22 cellular contexts compared by ENCODE assay signal in genomic region chr6:81570673-81571072, GRCh38.
DNase-seq lines count a peak whose midpoint lies in the region; ATAC-seq and TF ChIP-seq lines count a peak whose summit lies in the region.
"Had no signal": no experiment of that assay in that cellular context is flagged by ENCODE, and none has a peak within 500 bp of the region (broad histone marks: within the 10 kb centered on the region; RNA-seq: fewer than 3 reads in every experiment).

No MANE protein-coding gene starts in this region.

- DNase-seq in Right ventricle myocardium superior (no peak), left ventricle myocardium inferior (no peak), left ventricle myocardium superior (no peak), uterus (no peak), SW480 (ENCODE audit: low spot score) (no peak)
- DNase-seq: 8988T; ACHN; AML-193; BE2C; CD4-positive, alpha-beta T cell; CD8-positive, alpha-beta memory T cell; DMS 273 treated with DMSO at 0.1 percent for 48 hours; DMS79; EL; GDM1; H9 had no signal

- TF ChIP-seq POLR2A in uterus (IDR thresholded peaks at IDR 0.05), result no peak

- ATAC-seq in Right ventricle myocardium superior (ENCODE audit: poor library complexity) (peak; percentile 72), left ventricle myocardium superior (peak; percentile 79), GM21576 (IDR thresholded peaks at IDR 0.05; ENCODE audit: unreplicated experiment) (no peak)
- ATAC-seq: A549, GM12878, GM23338, HCT116 had no signal

- H3K36me3 ChIP-seq in left ventricle myocardium inferior, result no peaks in the 10 kb centered on the region
- H3K36me3 ChIP-seq in uterus, result no peaks in the 10 kb centered on the region
- H3K36me3 ChIP-seq: BE2C; BLaER1 treated with 17β-estradiol and CSF1 and Interleukin-3, amounts not matched to agents 10 nM and 100 nM had no signal

- H3K27ac ChIP-seq in left ventricle myocardium inferior (replicated peaks) (no peak overlapping the region), uterus (peak overlapping the region; percentile 39 to 63)
- H3K27ac ChIP-seq: A549; BLaER1 treated with 17β-estradiol and CSF1 and Interleukin-3, amounts not matched to agents 10 nM and 100 nM had no signal

- H3K4me1 ChIP-seq in left ventricle myocardium inferior, result peaks cover 30% of the 10 kb centered on the region
- no peaks in the 10 kb centered on the region for H3K4me1 ChIP-seq in uterus
- H3K4me1 ChIP-seq: A549 had no signal

- no peaks in the 10 kb centered on the region for H3K9me3 ChIP-seq in left ventricle myocardium inferior (replicated peaks)
- H3K9me3 ChIP-seq in uterus, result no peaks in the 10 kb centered on the region
- H3K9me3 ChIP-seq: A549; BE2C; BLaER1 treated with 17β-estradiol and CSF1 and Interleukin-3, amounts not matched to agents 10 nM and 100 nM had no signal

- TF ChIP-seq CTCF in left ventricle myocardium inferior (IDR thresholded peaks at IDR 0.05; ENCODE audit: borderline replicate concordance) (no peak), uterus (IDR thresholded peaks at IDR 0.05) (no peak)

- intact Hi-C loops in Right ventricle myocardium superior (cut with DNase I) (no loop called here), left ventricle myocardium inferior (cut with micrococcal nuclease) (no loop called here), left ventricle myocardium superior (cut with micrococcal nuclease) (no loop called here), uterus (cut with DNase I; ENCODE audit: low total_unique reads) (no loop called here)

- H3K4me3 ChIP-seq in left ventricle myocardium inferior, result no peak overlapping the region
- no peak overlapping the region for H3K4me3 ChIP-seq in uterus
- H3K4me3 ChIP-seq: A549; BLaER1 treated with 17β-estradiol and CSF1 and Interleukin-3, amounts not matched to agents 10 nM and 100 nM; GM12878; GM23338 had no signal

- H3K27me3 ChIP-seq in left ventricle myocardium inferior (ENCODE audit: low read depth) (no peaks in the 10 kb centered on the region), uterus (no peaks in the 10 kb centered on the region)
- H3K27me3 ChIP-seq: BE2C; BLaER1 treated with 17β-estradiol and CSF1 and Interleukin-3, amounts not matched to agents 10 nM and 100 nM had no signal
